Comparison of ENCODE assay signal across 31 cellular contexts in genomic region chr2:88448248-88448647, GRCh38. TPM values are rescaled to one million over a fixed set of nuclear protein-coding genes. Genes with fewer than 3 reads are reported as not detected.
DNase-seq lines count a peak whose midpoint lies in the region; ATAC-seq, FAIRE-seq and TF ChIP-seq lines count a peak whose summit lies in the region.
"Had no signal": no experiment of that assay in that cellular context is flagged by ENCODE, and none has a peak within 500 bp of the region (broad histone marks: within the 10 kb centered on the region; RNA-seq: fewer than 3 reads in every experiment).

No MANE protein-coding gene starts in this region.

- H3K9me3 ChIP-seq in A549 = no peaks in the 10 kb centered on the region
- H3K9me3 ChIP-seq in NT2/D1 (ENCODE audit: insufficient read depth, low read length) = no peaks in the 10 kb centered on the region
- H3K9me3 ChIP-seq in HepG2 (ENCODE audit: low read length) = no peaks in the 10 kb centered on the region
- H3K9me3 ChIP-seq: BLaER1, SJCRH30 had no signal

- intact Hi-C loops in HepG2 (cut with micrococcal nuclease; ENCODE audit: unreplicated experiment) (no loop called here), cardiac septum (cut with DNase I) (no loop called here)

- H2AFZ ChIP-seq in HepG2 (ENCODE audit: low read length) = no peak overlapping the region
- H2AFZ ChIP-seq: PC-9 had no signal

- DNase-seq in A549 (ENCODE audit: low read depth in 1 of 2, low spot score in 1 of 2) (no peak), NT2/D1 (ENCODE audit: low read depth, low spot score) (no peak), HepG2 (ENCODE audit: low spot score) (no peak), cardiac septum (ENCODE audit: low spot score) (no peak), HCEC 1CT (no peak), AG08395 (ENCODE audit: low spot score) (no peak)
- DNase-seq: 8988T; CD4-positive, CD25-positive, alpha-beta regulatory T cell; DMS153; DND-41; GOT3; KBM-7; NCI-H1105 treated with DMSO at 0.1 percent for 48 hours; NCI-H146; NCI-H1930; NCI-H2107; NCI-H524 treated with DMSO at 0.1 percent for 48 hours; NCI-H774; NK-92 treated with Interleukin-12 subunit alpha and Interleukin-12 subunit beta, amount 100 ng/mL, for 24 hours; PC-9; SJCRH30; T-cell had no signal

- H3K27ac ChIP-seq in A549 = no peak overlapping the region
- H3K27ac ChIP-seq in HepG2 (ENCODE audit: extremely low read length, insufficient read depth, low read length) = no peak overlapping the region
- H3K27ac ChIP-seq: BLaER1, PC-9, SJCRH30 had no signal

- TF ChIP-seq EP300 in A549 (IDR thresholded peaks at IDR 0.05) = no peak
- no peak for TF ChIP-seq EP300 in HepG2 (IDR thresholded peaks at IDR 0.05; ENCODE audit: low read depth in 2 of 2, low read length in 2 of 2)
- TF ChIP-seq EP300 in HepG2 (CRISPR knock-in tag; IDR thresholded peaks at IDR 0.05; ENCODE audit: borderline replicate concordance) = no peak

- 10% methylated on average over 7 of the region's 8 CpGs for WGBS in A549 (ENCODE audit: missing lambda C conversion rate)
- WGBS in HepG2 (ENCODE audit: low lambda C conversion rate) = 27% methylated on average over 5 of the region's 8 CpGs

- TF ChIP-seq CTCF in A549 (IDR thresholded peaks at IDR 0.05) (no peak), GM12875 (IDR thresholded peaks at IDR 0.05; ENCODE audit: borderline replicate concordance, insufficient read depth, low read depth, low read length) (0 out of 2 replicates have a peak, but pooled peaks have one; percentile 9), HepG2 (CRISPR knock-in tag; IDR thresholded peaks at IDR 0.05) (no peak)

- peaks cover 10% of the 10 kb centered on the region; the same call in 2 of the 3 replicates for H3K4me1 ChIP-seq in A549
- no peaks in the 10 kb centered on the region for H3K4me1 ChIP-seq in NT2/D1 (ENCODE audit: insufficient read depth, insufficient read length)
- H3K4me1 ChIP-seq in HepG2 (ENCODE audit: insufficient read depth, low read length) = no peaks in the 10 kb centered on the region
- H3K4me1 ChIP-seq: SJCRH30 had no signal

- in situ Hi-C loops in HepG2 (cut with HindIII; ENCODE audit: extremely low pct_ligation_motif_present, low pct_unique_long_range_greater_than_20kb) = no loop called here

- H3K4me2 ChIP-seq in A549 (no peak overlapping the region), HepG2 (ENCODE audit: low read depth, low read length) (no peak overlapping the region)
- H3K4me2 ChIP-seq: BLaER1, PC-9 had no signal

- H3K27me3 ChIP-seq in NT2/D1 (ENCODE audit: insufficient read depth, insufficient read length) = no peaks in the 10 kb centered on the region
- peaks cover 0 to 27% of the 10 kb centered on the region in 2 experiments; a peak in 3 of 5 replicates for H3K27me3 ChIP-seq in HepG2 (ENCODE audit: control insufficient read depth in 1 of 2, insufficient read depth in 2 of 2, low read length in 2 of 2)

- peaks cover 37% of the 10 kb centered on the region for H3K36me3 ChIP-seq in NT2/D1 (ENCODE audit: insufficient read depth, insufficient read length, low read length)
- H3K36me3 ChIP-seq in HepG2 (replicated peaks in 1 of 2; ENCODE audit: control insufficient read depth in 1 of 2, insufficient read depth in 2 of 2, low read length in 2 of 2) = no peaks in the 10 kb centered on the region
- H3K36me3 ChIP-seq: BLaER1, SJCRH30 had no signal

- no peaks in the 10 kb centered on the region for H4K20me1 ChIP-seq in HepG2 (ENCODE audit: insufficient read depth, low read length)

- FAIRE-seq in A549 (lab: Jason Lieb, UNC) (no peak), HepG2 (lab: Jason Lieb, UNC) (no peak)
- FAIRE-seq: GM12891 had no signal

- no peaks in the 10 kb centered on the region for H3K79me2 ChIP-seq in HepG2 (ENCODE audit: insufficient read depth, low read length)

- TF ChIP-seq POLR2A in A549 (IDR thresholded peaks at IDR 0.05; ENCODE audit: low read length) (no peak), HepG2 (IDR thresholded peaks at IDR 0.05; ENCODE audit: insufficient read depth in 1 of 2, low read depth in 2 of 2, low read length in 2 of 2) (no peak)

- H3K9ac ChIP-seq in NT2/D1 (ENCODE audit: insufficient read length, low read depth) = peak overlapping the region; percentile 16
- H3K9ac ChIP-seq in HepG2 (ENCODE audit: insufficient read depth, low read depth, low read length) = no peak overlapping the region
- H3K9ac ChIP-seq: BLaER1 had no signal

- POLR2A ChIA-PET in A549 (lab: Yijun Ruan, JAX) = no interaction called here
- POLR2A ChIA-PET in HepG2 (lab: Yijun Ruan, JAX) = no interaction called here

- ATAC-seq in A549 (peak; percentile 44 to 49; a peak in 4 of 6 replicates), HepG2 (peak; percentile 54)
- ATAC-seq: Right ventricle myocardium inferior, SK-N-SH treated with all-trans-retinoic acid at 6 μM for 48 hours, T-cell had no signal

- no peak overlapping the region for H3K4me3 ChIP-seq in A549
- H3K4me3 ChIP-seq in GM12875 (ENCODE audit: low read depth, low read length) = no peak overlapping the region
- H3K4me3 ChIP-seq in NT2/D1 (ENCODE audit: insufficient read length, low read depth) = no peak overlapping the region
- no peak overlapping the region for H3K4me3 ChIP-seq in HepG2 (replicated peaks in 1 of 3; ENCODE audit: insufficient read depth in 1 of 3, low read depth in 2 of 3, low read length in 3 of 3)
- H3K4me3 ChIP-seq: BLaER1, PC-9, SJCRH30 had no signal

- CTCF ChIA-PET in A549 (lab: Yijun Ruan, JAX) = no interaction called here
- CTCF ChIA-PET in HepG2 (lab: Yijun Ruan, JAX; ENCODE audit: low intra/inter-chr PET ratio, low total read pairs) = no interaction called here

- no TSS peak for BruUV-seq in HepG2 (replicated peaks; lab: Mats Ljungman, UMichigan)

- TF ChIP-seq RAD21 in A549 (conservative IDR thresholded peaks at IDR 0.05 in 1 of 2, IDR thresholded peaks at IDR 0.05 in 1 of 2) (no peak), HepG2 (CRISPR knock-in tag; IDR thresholded peaks at IDR 0.05) (no peak)

TF ChIP-seq in A549, 52 proteins besides CTCF, POLR2A, EP300 and RAD21 (continues in another document):
- no peak for TF ChIP-seq GATA3 (IDR thresholded peaks at IDR 0.05; ENCODE audit: borderline replicate concordance)
- no peak for TF ChIP-seq ZC3H11A (IDR thresholded peaks at IDR 0.05)

TF ChIP-seq in HepG2, 621 proteins besides CTCF, POLR2A, EP300 and RAD21 (continues in another document):
- TF ChIP-seq ZNF263 (CRISPR knock-in tag; IDR thresholded peaks at IDR 0.05) (no peak), GABPB1 (CRISPR knock-in tag; IDR thresholded peaks at IDR 0.05) (no peak)
- TF ChIP-seq, protein P1, sequence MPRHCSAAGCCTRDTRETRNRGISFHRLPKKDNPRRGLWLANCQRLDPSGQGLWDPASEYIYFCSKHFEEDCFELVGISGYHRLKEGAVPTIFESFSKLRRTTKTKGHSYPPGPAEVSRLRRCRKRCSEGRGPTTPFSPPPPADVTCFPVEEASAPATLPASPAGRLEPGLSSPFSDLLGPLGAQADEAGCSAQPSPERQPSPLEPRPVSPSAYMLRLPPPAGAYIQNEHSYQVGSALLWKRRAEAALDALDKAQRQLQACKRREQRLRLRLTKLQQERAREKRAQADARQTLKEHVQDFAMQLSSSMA (CRISPR knock-in tag; IDR thresholded peaks at IDR 0.05) = no peak

RNA-seq across cellular contexts. Expression of gene FOXI3, which starts 4.2 kb away (rescaled TPM):
- polyA plus RNA-seq in A549 (2011; rRNA removed) (0.03 TPM in 1 of 2 replicates, not detected in the other), A549 (2017; fragmentation: RNase III; extraction: RNeasy Plus Mini Kit Qiagen cat#74134 plus additional on column Dnase treatment) (not detected in 3 replicates), HepG2 (2011; rRNA removed) (not detected in 2 replicates)
- polyA plus RNA-seq in A549 (2012; cell fraction: cytosol; rRNA removed) = not detected in 2 replicates
- polyA plus RNA-seq in A549 (2012; cell fraction: nucleus; rRNA removed) = not detected in 2 replicates
- not detected in 2 replicates for polyA minus RNA-seq in A549 (2011; rRNA and poly(A)+ RNA removed)
- total RNA-seq in HepG2 (2016; rRNA removed; fragmentation: Illumina TruSeq; extraction: Trizol) (not detected in 2 replicates), cardiac septum (not detected)
- total RNA-seq in HepG2 (2016; cell fraction: cytosol; rRNA removed; fragmentation: Illumina TruSeq; extraction: Trizol; ENCODE audit: low read depth) = not detected in 2 replicates
- total RNA-seq in HepG2 (2016; cell fraction: insoluble cytoplasmic fraction; rRNA removed; fragmentation: Illumina TruSeq; extraction: Trizol) = not detected in 2 replicates
- total RNA-seq in HepG2 (2016; cell fraction: membrane; rRNA removed; fragmentation: Illumina TruSeq; extraction: Trizol) = not detected in 2 replicates
- not detected in 2 replicates for total RNA-seq in HepG2 (2016; cell fraction: nucleus; rRNA removed; fragmentation: Illumina TruSeq; extraction: Trizol)
- not detected in 2 replicates for polyA plus RNA-seq in HepG2 (2011; cell fraction: cytosol; rRNA removed)
- polyA plus RNA-seq in HepG2 (2011; cell fraction: nucleus; rRNA removed) = not detected in 2 replicates
- not detected in 2 replicates for polyA plus RNA-seq in HepG2 (2012)
- polyA plus RNA-seq in HepG2 (2016; cell fraction: cytosol; fragmentation: Illumina TruSeq; extraction: Trizol; ENCODE audit: low read depth) = not detected in 2 replicates
- polyA plus RNA-seq in HepG2 (2016; cell fraction: insoluble cytoplasmic fraction; fragmentation: Illumina TruSeq; extraction: Trizol; ENCODE audit: low read depth) = not detected in 2 replicates
- not detected in 2 replicates for polyA plus RNA-seq in HepG2 (2016; cell fraction: membrane; fragmentation: Illumina TruSeq; extraction: Trizol; ENCODE audit: low read depth)
- not detected in 2 replicates for polyA plus RNA-seq in HepG2 (2016; cell fraction: nucleus; fragmentation: Illumina TruSeq; extraction: Trizol; ENCODE audit: insufficient read depth, low read depth)
- not detected in 2 replicates for polyA minus RNA-seq in HepG2 (2011; rRNA and poly(A)+ RNA removed; ENCODE audit: low replicate concordance)
- polyA minus RNA-seq in HepG2 (2011; cell fraction: cytosol; rRNA and poly(A)+ RNA removed) = not detected in 2 replicates
- not detected in 2 replicates for polyA minus RNA-seq in HepG2 (2011; cell fraction: nucleus; rRNA and poly(A)+ RNA removed)
- total RNA-seq: CD4-positive, CD25-positive, alpha-beta regulatory T cell; HT1080; LHCN-M2; MCF 10A; PC-9; Right ventricle myocardium inferior; RPMI7951; SJCRH30; T-cell had no signal
- polyA plus RNA-seq: CD4-positive, CD25-positive, alpha-beta regulatory T cell had no signal
